In genomic region chr9:89025538-89025937, GRCh38 we compare ENCODE assay signal across 22 cellular contexts. TPM values are rescaled to one million over a fixed set of nuclear protein-coding genes. Genes with fewer than 3 reads are reported as not detected.
"Had no signal": no experiment of that assay in that cellular context is flagged by ENCODE, and none has a peak within 500 bp of the region (broad histone marks: within the 10 kb centered on the region; RNA-seq: fewer than 3 reads in every experiment).

No MANE protein-coding gene starts in this region.

- H3K4me3 ChIP-seq: colonic mucosa, heart left ventricle, lower lobe of right lung, pancreas, tibial artery had no signal

- H3K4me3 Mint-ChIP-seq: endodermal cell; memory B cell; mesothelial cell of epicardium; natural killer cell treated with Interleukin-12 subunit alpha and Interleukin-12 subunit beta and Interleukin-15 and Interleukin-18, amount 100 ng/mL, for 72 hours; stimulated activated effector memory CD8-positive, alpha-beta T cell treated with anti-CD3 and anti-CD28 coated beads, Interleukin-12 subunit alpha, Interleukin-12 subunit beta, amount 100 ng/mL, for 72 hours had no signal

- H3K36me3 Mint-ChIP-seq: memory B cell; stimulated activated effector memory CD8-positive, alpha-beta T cell treated with anti-CD3 and anti-CD28 coated beads, Interleukin-12 subunit alpha, Interleukin-12 subunit beta, amount 100 ng/mL, for 72 hours had no signal

- H3K36me3 ChIP-seq: colonic mucosa, heart left ventricle, lower lobe of right lung, pancreas had no signal

- H3K27me3 Mint-ChIP-seq: progenitor cell of endocrine pancreas had no signal

- H3K27ac Mint-ChIP-seq: endodermal cell; memory B cell; mesothelial cell of epicardium; natural killer cell treated with Interleukin-12 subunit alpha and Interleukin-12 subunit beta and Interleukin-15 and Interleukin-18, amount 100 ng/mL, for 72 hours; stimulated activated effector memory CD8-positive, alpha-beta T cell treated with anti-CD3 and anti-CD28 coated beads, Interleukin-12 subunit alpha, Interleukin-12 subunit beta, amount 100 ng/mL, for 72 hours had no signal

- H3K27ac ChIP-seq: colonic mucosa, foreskin keratinocyte, heart left ventricle, pancreas had no signal

- H3K27me3 ChIP-seq: colonic mucosa, foreskin keratinocyte, heart left ventricle, pancreas, tibial artery had no signal

- H3K4me1 ChIP-seq: colonic mucosa, foreskin keratinocyte, pancreas had no signal

- H3K9me3 ChIP-seq: colonic mucosa, pancreas had no signal

- ATAC-seq: foreskin keratinocyte; heart left ventricle; lower lobe of right lung; natural killer cell treated with Interleukin-12 subunit alpha and Interleukin-12 subunit beta and Interleukin-15 and Interleukin-18, amount 100 ng/mL, for 72 hours; pancreas; right cardiac atrium; stimulated activated effector memory CD8-positive, alpha-beta T cell treated with anti-CD3 and anti-CD28 coated beads, Interleukin-12 subunit alpha, Interleukin-12 subunit beta, amount 100 ng/mL, for 72 hours; stimulated activated naive CD8-positive, alpha-beta T cell treated with anti-CD3 and anti-CD28 coated beads, Interleukin-15, Interleukin-2, amounts not matched to agents 100 U/mL and 50 U/mL, for 24 hours had no signal

- H3K4me1 Mint-ChIP-seq: memory B cell; stimulated activated effector memory CD8-positive, alpha-beta T cell treated with anti-CD3 and anti-CD28 coated beads, Interleukin-12 subunit alpha, Interleukin-12 subunit beta, amount 100 ng/mL, for 72 hours had no signal

- DNase-seq: caudate nucleus; colonic mucosa; effector CD4-positive, alpha-beta T cell; endodermal cell; erythroblast; foreskin keratinocyte; heart left ventricle; hypothalamus; kidney glomerular epithelial cell; lower lobe of right lung; occipital lobe; pancreas; right cardiac atrium; stimulated activated CD4-positive, alpha-beta T cell treated with anti-CD3 and anti-CD28 coated beads, Interleukin-4, amount 100 ng/mL, for 1 hour; stimulated activated CD8-positive, alpha-beta memory T cell treated with anti-CD3 and anti-CD28 coated beads, Interleukin-4, amount 100 ng/mL, for 48 hours; stimulated activated naive CD8-positive, alpha-beta T cell treated with anti-CD3 and anti-CD28 coated beads, Interleukin-15, Interleukin-2, amounts not matched to agents 100 U/mL and 50 U/mL, for 24 hours had no signal

RNA-seq across cellular contexts. Expression of gene S1PR3, which starts 34.3 kb away (rescaled TPM):
- total RNA-seq: natural killer cell treated with Interleukin-12 subunit alpha and Interleukin-12 subunit beta and Interleukin-15 and Interleukin-18, amount 100 ng/mL, for 72 hours had no signal
